In genomic region chr5:151480859-151481258, GRCh38 we compare ENCODE assay signal across 9 cellular contexts. TPM values are rescaled to one million over a fixed set of nuclear protein-coding genes. Genes with fewer than 3 reads are reported as not detected.
DNase-seq lines count a peak whose midpoint lies in the region; ATAC-seq lines count a peak whose summit lies in the region.
"Had no signal": no experiment of that assay in that cellular context is flagged by ENCODE, and none has a peak within 500 bp of the region (broad histone marks: within the 10 kb centered on the region; RNA-seq: fewer than 3 reads in every experiment).

No MANE protein-coding gene starts in this region.

- no peaks in the 10 kb centered on the region for H4K20me1 ChIP-seq in Karpas-422 (ENCODE audit: insufficient read depth, low read depth, low read length)

- no peaks in the 10 kb centered on the region for H3K9me3 ChIP-seq in mesodermal cell (ENCODE audit: control insufficient read depth, low read length)
- H3K9me3 ChIP-seq in Karpas-422 (ENCODE audit: low read length) = no peaks in the 10 kb centered on the region

- H3K36me3 ChIP-seq in mesodermal cell (ENCODE audit: control insufficient read depth, insufficient read depth, low read length) = peaks cover 5% of the 10 kb centered on the region
- peaks cover 10% of the 10 kb centered on the region; the same call in 1 of the 2 replicates for H3K36me3 ChIP-seq in Karpas-422 (ENCODE audit: insufficient read depth, low read length)

- peak; percentile 49 for DNase-seq in AG08396 (ENCODE audit: low spot score)
- peak; percentile 79 for DNase-seq in LHCN-M2 (ENCODE audit: low read depth)
- peak; percentile 94 to 98 for DNase-seq in cerebellar nuclear complex (lab: John Stamatoyannopoulos, UW)
- DNase-seq in Karpas-422 = no peak
- DNase-seq: NCI-H1048 had no signal

- H3K9ac ChIP-seq in Karpas-422 (ENCODE audit: low read length) = no peak overlapping the region

- H3K79me2 ChIP-seq in Karpas-422 (ENCODE audit: low read length) = no peaks in the 10 kb centered on the region

- WGBS in mesodermal cell (ENCODE audit: insufficient coverage in 2 of 2), 2 experiments = 82 to 89% methylated on average over 2 to 3 of the region's 3 CpGs

- H3K27me3 ChIP-seq in Karpas-422 (ENCODE audit: low read length) = no peaks in the 10 kb centered on the region

- H3K4me3 ChIP-seq in mesodermal cell (ENCODE audit: extremely low read depth, insufficient read depth, low read length, poor library complexity, severe bottlenecking) (no peak overlapping the region), Karpas-422 (ENCODE audit: low read length) (no peak overlapping the region)

- H3K27ac ChIP-seq in mesodermal cell (ENCODE audit: low read depth, low read length, severe bottlenecking) (peak overlapping the region; percentile 4), Karpas-422 (ENCODE audit: low read length) (no peak overlapping the region)

- ATAC-seq in GM18858 (IDR thresholded peaks at IDR 0.05; ENCODE audit: unreplicated experiment) (no peak), HG03571 (IDR thresholded peaks at IDR 0.05; ENCODE audit: unreplicated experiment) (no peak), GM21737 (IDR thresholded peaks at IDR 0.05; ENCODE audit: unreplicated experiment) (no peak)

- H2AFZ ChIP-seq in Karpas-422 (ENCODE audit: low read length) = no peak overlapping the region

- H3K4me2 ChIP-seq in Karpas-422 (ENCODE audit: low read depth, low read length, poor library complexity, severe bottlenecking) = no peak overlapping the region

- H3K9me2 ChIP-seq in Karpas-422 (replicated peaks; ENCODE audit: insufficient read depth, low read length) = no peaks in the 10 kb centered on the region

- H3K4me1 ChIP-seq in mesodermal cell (ENCODE audit: control insufficient read depth, insufficient read depth, low read length, poor library complexity, severe bottlenecking) = peaks cover 18% of the 10 kb centered on the region
- H3K4me1 ChIP-seq in Karpas-422 (ENCODE audit: low read length) = no peaks in the 10 kb centered on the region

RNA-seq across cellular contexts. Expression of gene SLC36A1, which starts 33.5 kb away (rescaled TPM):
- 6.5 and 11.7 TPM in 2 replicates for total RNA-seq in LHCN-M2 (2014; rRNA removed)
- 6.9 TPM for polyA plus RNA-seq in LHCN-M2 (2012)
- 3.9 TPM for polyA plus RNA-seq in mesodermal cell (2013, experiment 1 of 2)
- polyA plus RNA-seq in mesodermal cell (2013, experiment 2 of 2) = 4.0 TPM
- total RNA-seq in Karpas-422 (2014; rRNA removed; shearing (Covaris generic); ENCODE audit: low replicate concordance) = 8.4 and 12.7 TPM in 2 replicates
